ENCODE assay signal across 18 cellular contexts in genomic region chr20:41456341-41456740, GRCh38.
"Had no signal": no experiment of that assay in that cellular context is flagged by ENCODE, and none has a peak within 500 bp of the region (broad histone marks: within the 10 kb centered on the region; RNA-seq: fewer than 3 reads in every experiment).

No MANE protein-coding gene starts in this region.

- H3K4me1 Mint-ChIP-seq: activated naive CD8-positive, alpha-beta T cell treated with anti-CD3 and anti-CD28 coated beads, Interleukin-2, amount 50 U/mL, for 24 hours; neural crest cell had no signal

- H3K4me3 ChIP-seq: gastrocnemius medialis, lung, ovary, stomach had no signal

- H3K4me3 Mint-ChIP-seq: activated naive CD4-positive, alpha-beta T cell treated with anti-CD3 and anti-CD28 coated beads for 36 hours; activated naive CD8-positive, alpha-beta T cell treated with anti-CD3 and anti-CD28 coated beads, Interleukin-2, amount 50 U/mL, for 24 hours; activated T-helper 17 cell treated with anti-CD3 and anti-CD28 coated beads, Interleukin-2, amount 50 U/mL, for 72 hours; neural crest cell had no signal

- DNase-seq: activated CD4-positive, alpha-beta T cell treated with anti-CD3 and anti-CD28 coated beads, Interleukin-2, amount 50 U/mL, for 48 hours; activated naive CD4-positive, alpha-beta T cell treated with anti-CD3 and anti-CD28 coated beads for 36 hours; activated naive CD8-positive, alpha-beta T cell treated with anti-CD3 and anti-CD28 coated beads, Interleukin-2, amount 50 U/mL, for 24 hours; islet precursor cell; midbrain; ovary; stimulated activated CD4-positive, alpha-beta T cell treated with anti-CD3 and anti-CD28 coated beads, Interleukin-12 subunit alpha, Interleukin-12 subunit beta, amount 100 ng/mL, for 4 hours; stimulated activated CD4-positive, alpha-beta T cell treated with anti-CD3 and anti-CD28 coated beads, Interleukin-2, amount 100 ng/mL, for 24 hours; stomach; T-helper 1 cell; WERI-Rb-1 had no signal

- H3K4me1 ChIP-seq: stomach had no signal

- FAIRE-seq: astrocyte, bronchial epithelial cell, endometrium had no signal

- H3K27ac ChIP-seq: ovary, stomach, WERI-Rb-1 had no signal

- H3K27me3 ChIP-seq: gastrocnemius medialis, ovary, stomach had no signal

- H3K9me3 ChIP-seq: gastrocnemius medialis, ovary, stomach had no signal

- H3K27me3 Mint-ChIP-seq: activated naive CD8-positive, alpha-beta T cell treated with anti-CD3 and anti-CD28 coated beads, Interleukin-2, amount 50 U/mL, for 24 hours; activated T-helper 17 cell treated with anti-CD3 and anti-CD28 coated beads, Interleukin-2, amount 50 U/mL, for 72 hours had no signal

- H3K27ac Mint-ChIP-seq: activated naive CD4-positive, alpha-beta T cell treated with anti-CD3 and anti-CD28 coated beads for 36 hours; activated naive CD8-positive, alpha-beta T cell treated with anti-CD3 and anti-CD28 coated beads, Interleukin-2, amount 50 U/mL, for 24 hours; activated T-helper 17 cell treated with anti-CD3 and anti-CD28 coated beads, Interleukin-2, amount 50 U/mL, for 72 hours had no signal

- H3K9me3 Mint-ChIP-seq: activated naive CD4-positive, alpha-beta T cell treated with anti-CD3 and anti-CD28 coated beads for 36 hours; activated naive CD8-positive, alpha-beta T cell treated with anti-CD3 and anti-CD28 coated beads, Interleukin-2, amount 50 U/mL, for 24 hours; activated T-helper 17 cell treated with anti-CD3 and anti-CD28 coated beads, Interleukin-2, amount 50 U/mL, for 72 hours had no signal
